1 cellular context compared by ENCODE assay signal in genomic region chr7:22477262-22477661, GRCh38.
TF ChIP-seq lines count a peak whose summit lies in the region.

No MANE protein-coding gene starts in this region.

TF ChIP-seq in K562, 482 proteins besides CTCF, POLR2A, EP300 and RAD21 (continued from another document and continues in another):
- TF ChIP-seq, protein P1, sequence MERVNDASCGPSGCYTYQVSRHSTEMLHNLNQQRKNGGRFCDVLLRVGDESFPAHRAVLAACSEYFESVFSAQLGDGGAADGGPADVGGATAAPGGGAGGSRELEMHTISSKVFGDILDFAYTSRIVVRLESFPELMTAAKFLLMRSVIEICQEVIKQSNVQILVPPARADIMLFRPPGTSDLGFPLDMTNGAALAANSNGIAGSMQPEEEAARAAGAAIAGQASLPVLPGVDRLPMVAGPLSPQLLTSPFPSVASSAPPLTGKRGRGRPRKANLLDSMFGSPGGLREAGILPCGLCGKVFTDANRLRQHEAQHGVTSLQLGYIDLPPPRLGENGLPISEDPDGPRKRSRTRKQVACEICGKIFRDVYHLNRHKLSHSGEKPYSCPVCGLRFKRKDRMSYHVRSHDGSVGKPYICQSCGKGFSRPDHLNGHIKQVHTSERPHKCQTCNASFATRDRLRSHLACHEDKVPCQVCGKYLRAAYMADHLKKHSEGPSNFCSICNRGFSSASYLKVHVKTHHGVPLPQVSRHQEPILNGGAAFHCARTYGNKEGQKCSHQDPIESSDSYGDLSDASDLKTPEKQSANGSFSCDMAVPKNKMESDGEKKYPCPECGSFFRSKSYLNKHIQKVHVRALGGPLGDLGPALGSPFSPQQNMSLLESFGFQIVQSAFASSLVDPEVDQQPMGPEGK (CRISPR knock-in tag; IDR thresholded peaks at IDR 0.05; ENCODE audit: borderline replicate concordance): no peak
- TF ChIP-seq, protein P2, sequence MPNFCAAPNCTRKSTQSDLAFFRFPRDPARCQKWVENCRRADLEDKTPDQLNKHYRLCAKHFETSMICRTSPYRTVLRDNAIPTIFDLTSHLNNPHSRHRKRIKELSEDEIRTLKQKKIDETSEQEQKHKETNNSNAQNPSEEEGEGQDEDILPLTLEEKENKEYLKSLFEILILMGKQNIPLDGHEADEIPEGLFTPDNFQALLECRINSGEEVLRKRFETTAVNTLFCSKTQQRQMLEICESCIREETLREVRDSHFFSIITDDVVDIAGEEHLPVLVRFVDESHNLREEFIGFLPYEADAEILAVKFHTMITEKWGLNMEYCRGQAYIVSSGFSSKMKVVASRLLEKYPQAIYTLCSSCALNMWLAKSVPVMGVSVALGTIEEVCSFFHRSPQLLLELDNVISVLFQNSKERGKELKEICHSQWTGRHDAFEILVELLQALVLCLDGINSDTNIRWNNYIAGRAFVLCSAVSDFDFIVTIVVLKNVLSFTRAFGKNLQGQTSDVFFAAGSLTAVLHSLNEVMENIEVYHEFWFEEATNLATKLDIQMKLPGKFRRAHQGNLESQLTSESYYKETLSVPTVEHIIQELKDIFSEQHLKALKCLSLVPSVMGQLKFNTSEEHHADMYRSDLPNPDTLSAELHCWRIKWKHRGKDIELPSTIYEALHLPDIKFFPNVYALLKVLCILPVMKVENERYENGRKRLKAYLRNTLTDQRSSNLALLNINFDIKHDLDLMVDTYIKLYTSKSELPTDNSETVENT (CRISPR knock-in tag; IDR thresholded peaks at IDR 0.05): no peak
- TF ChIP-seq ETS1 (conservative IDR thresholded peaks at IDR 0.05; ENCODE audit: control insufficient read depth, low read depth, low read length): no peak
- TF ChIP-seq, protein P3, sequence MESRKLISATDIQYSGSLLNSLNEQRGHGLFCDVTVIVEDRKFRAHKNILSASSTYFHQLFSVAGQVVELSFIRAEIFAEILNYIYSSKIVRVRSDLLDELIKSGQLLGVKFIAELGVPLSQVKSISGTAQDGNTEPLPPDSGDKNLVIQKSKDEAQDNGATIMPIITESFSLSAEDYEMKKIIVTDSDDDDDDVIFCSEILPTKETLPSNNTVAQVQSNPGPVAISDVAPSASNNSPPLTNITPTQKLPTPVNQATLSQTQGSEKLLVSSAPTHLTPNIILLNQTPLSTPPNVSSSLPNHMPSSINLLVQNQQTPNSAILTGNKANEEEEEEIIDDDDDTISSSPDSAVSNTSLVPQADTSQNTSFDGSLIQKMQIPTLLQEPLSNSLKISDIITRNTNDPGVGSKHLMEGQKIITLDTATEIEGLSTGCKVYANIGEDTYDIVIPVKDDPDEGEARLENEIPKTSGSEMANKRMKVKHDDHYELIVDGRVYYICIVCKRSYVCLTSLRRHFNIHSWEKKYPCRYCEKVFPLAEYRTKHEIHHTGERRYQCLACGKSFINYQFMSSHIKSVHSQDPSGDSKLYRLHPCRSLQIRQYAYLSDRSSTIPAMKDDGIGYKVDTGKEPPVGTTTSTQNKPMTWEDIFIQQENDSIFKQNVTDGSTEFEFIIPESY (CRISPR knock-in tag; IDR thresholded peaks at IDR 0.05): no peak
- TF ChIP-seq ZNF24 (IDR thresholded peaks at IDR 0.05): no peak
- no peak for TF ChIP-seq YY1 (IDR thresholded peaks at IDR 0.05; ENCODE audit: borderline replicate concordance in 1 of 3, control insufficient read depth in 1 of 3, extremely low read depth in 1 of 3, insufficient read depth in 3 of 3, insufficient read length in 1 of 3, insufficient replicate concordance in 2 of 3, low read depth in 1 of 3, low read length in 2 of 3)
- no peak for TF ChIP-seq ZNF121 (CRISPR knock-in tag; conservative IDR thresholded peaks at IDR 0.05)
- TF ChIP-seq GTF2A2 (tag; IDR thresholded peaks at IDR 0.05): no peak
- no peak for TF ChIP-seq ZNF212 (CRISPR knock-in tag; IDR thresholded peaks at IDR 0.05)
- no peak for TF ChIP-seq CREB3 (tag; conservative IDR thresholded peaks at IDR 0.05; ENCODE audit: low read depth)
- TF ChIP-seq ZNF146 (CRISPR knock-in tag; IDR thresholded peaks at IDR 0.05; ENCODE audit: unreplicated experiment): no peak
- no peak for TF ChIP-seq SAFB (IDR thresholded peaks at IDR 0.05; ENCODE audit: borderline replicate concordance, low read depth, low read length)
- no peak for TF ChIP-seq ZZZ3 (IDR thresholded peaks at IDR 0.05)
- TF ChIP-seq ARID1B (IDR thresholded peaks at IDR 0.05): 0 out of 2 replicates have a peak, but pooled peaks have one; percentile 10
- TF ChIP-seq ZNF274 (IDR thresholded peaks at IDR 0.05; ENCODE audit: borderline replicate concordance, low read depth, low read length): no peak
- TF ChIP-seq ZNF124 (CRISPR knock-in tag; IDR thresholded peaks at IDR 0.05): no peak
- TF ChIP-seq ZKSCAN3 (CRISPR knock-in tag; IDR thresholded peaks at IDR 0.05): no peak
- TF ChIP-seq, protein P4, sequence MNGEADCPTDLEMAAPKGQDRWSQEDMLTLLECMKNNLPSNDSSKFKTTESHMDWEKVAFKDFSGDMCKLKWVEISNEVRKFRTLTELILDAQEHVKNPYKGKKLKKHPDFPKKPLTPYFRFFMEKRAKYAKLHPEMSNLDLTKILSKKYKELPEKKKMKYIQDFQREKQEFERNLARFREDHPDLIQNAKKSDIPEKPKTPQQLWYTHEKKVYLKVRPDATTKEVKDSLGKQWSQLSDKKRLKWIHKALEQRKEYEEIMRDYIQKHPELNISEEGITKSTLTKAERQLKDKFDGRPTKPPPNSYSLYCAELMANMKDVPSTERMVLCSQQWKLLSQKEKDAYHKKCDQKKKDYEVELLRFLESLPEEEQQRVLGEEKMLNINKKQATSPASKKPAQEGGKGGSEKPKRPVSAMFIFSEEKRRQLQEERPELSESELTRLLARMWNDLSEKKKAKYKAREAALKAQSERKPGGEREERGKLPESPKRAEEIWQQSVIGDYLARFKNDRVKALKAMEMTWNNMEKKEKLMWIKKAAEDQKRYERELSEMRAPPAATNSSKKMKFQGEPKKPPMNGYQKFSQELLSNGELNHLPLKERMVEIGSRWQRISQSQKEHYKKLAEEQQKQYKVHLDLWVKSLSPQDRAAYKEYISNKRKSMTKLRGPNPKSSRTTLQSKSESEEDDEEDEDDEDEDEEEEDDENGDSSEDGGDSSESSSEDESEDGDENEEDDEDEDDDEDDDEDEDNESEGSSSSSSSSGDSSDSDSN (IDR thresholded peaks at IDR 0.05; ENCODE audit: borderline replicate concordance in 1 of 2, low read depth in 2 of 2, low read length in 2 of 2): no peak
- TF ChIP-seq SIRT6 (IDR thresholded peaks at IDR 0.05; ENCODE audit: low read depth, low read length): no peak
- TF ChIP-seq, protein P5, sequence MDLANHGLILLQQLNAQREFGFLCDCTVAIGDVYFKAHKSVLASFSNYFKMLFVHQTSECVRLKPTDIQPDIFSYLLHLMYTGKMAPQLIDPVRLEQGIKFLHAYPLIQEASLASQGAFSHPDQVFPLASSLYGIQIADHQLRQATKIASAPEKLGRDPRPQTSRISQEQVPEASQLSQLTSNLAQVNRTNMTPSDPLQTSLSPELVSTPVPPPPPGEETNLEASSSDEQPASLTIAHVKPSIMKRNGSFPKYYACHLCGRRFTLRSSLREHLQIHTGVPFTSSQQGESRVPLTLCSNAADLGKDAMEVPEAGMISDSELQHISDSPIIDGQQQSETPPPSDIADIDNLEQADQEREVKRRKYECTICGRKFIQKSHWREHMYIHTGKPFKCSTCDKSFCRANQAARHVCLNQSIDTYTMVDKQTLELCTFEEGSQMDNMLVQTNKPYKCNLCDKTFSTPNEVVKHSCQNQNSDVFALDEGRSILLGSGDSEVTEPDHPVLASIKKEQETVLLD (IDR thresholded peaks at IDR 0.05): no peak
- no peak for TF ChIP-seq HDAC8 (tag; IDR thresholded peaks at IDR 0.05)
- TF ChIP-seq GATAD2B (IDR thresholded peaks at IDR 0.05; ENCODE audit: borderline replicate concordance): no peak
- peak; percentile 57 for TF ChIP-seq TAL1 (IDR thresholded peaks at IDR 0.05)
- TF ChIP-seq ZNF444 (CRISPR knock-in tag; IDR thresholded peaks at IDR 0.05): no peak
- no peak for TF ChIP-seq ZNF668 (CRISPR knock-in tag; IDR thresholded peaks at IDR 0.05)
- no peak for TF ChIP-seq MAFK (IDR thresholded peaks at IDR 0.05; ENCODE audit: low read length)
- no peak for TF ChIP-seq ZNF347 (CRISPR knock-in tag; IDR thresholded peaks at IDR 0.05; ENCODE audit: low read depth)
- no peak for TF ChIP-seq ZNF639 (CRISPR knock-in tag; conservative IDR thresholded peaks at IDR 0.05 in 1 of 2, IDR thresholded peaks at IDR 0.05 in 1 of 2)
- no peak for TF ChIP-seq ZNF143 (CRISPR knock-in tag; IDR thresholded peaks at IDR 0.05)
- no peak for TF ChIP-seq ZFP30 (CRISPR knock-in tag; IDR thresholded peaks at IDR 0.05; ENCODE audit: borderline replicate concordance)
- TF ChIP-seq RBM34 (IDR thresholded peaks at IDR 0.05; ENCODE audit: borderline replicate concordance, insufficient read depth, low read length): no peak
- no peak for TF ChIP-seq HNRNPK (IDR thresholded peaks at IDR 0.05; ENCODE audit: low read depth, low read length, poor library complexity, severe bottlenecking)
- no peak for TF ChIP-seq KDM4B (IDR thresholded peaks at IDR 0.05; ENCODE audit: borderline replicate concordance in 2 of 2, low read depth in 1 of 2)
- no peak for TF ChIP-seq PBX2 (CRISPR knock-in tag; IDR thresholded peaks at IDR 0.05; ENCODE audit: low read depth)
- TF ChIP-seq PBX2 (tag; conservative IDR thresholded peaks at IDR 0.05; ENCODE audit: low read depth): no peak
- no peak for TF ChIP-seq U2AF1 (optimal IDR thresholded peaks at IDR 0.05; ENCODE audit: low read depth, low read length)
- TF ChIP-seq ASH1L (IDR thresholded peaks at IDR 0.05; ENCODE audit: borderline replicate concordance, low read depth, partially characterized antibody): no peak
- no peak for TF ChIP-seq SMAD4 (CRISPR knock-in tag; conservative IDR thresholded peaks at IDR 0.05)
- no peak for TF ChIP-seq EWSR1 (IDR thresholded peaks at IDR 0.05; ENCODE audit: borderline replicate concordance, low read depth, partially characterized antibody)
- TF ChIP-seq CBFA2T3 (IDR thresholded peaks at IDR 0.05): peak; percentile 75
- TF ChIP-seq ATF1 (CRISPR knock-in tag; IDR thresholded peaks at IDR 0.05): no peak
- TF ChIP-seq ATF1 (tag; IDR thresholded peaks at IDR 0.05): peak; percentile 32; the same call in 1 of the 2 replicates
- no peak for TF ChIP-seq ZNF445 (CRISPR knock-in tag; IDR thresholded peaks at IDR 0.05; ENCODE audit: low read depth)
- TF ChIP-seq CBX2 (IDR thresholded peaks at IDR 0.05; ENCODE audit: insufficient read depth, low read length, poor library complexity, severe bottlenecking): no peak
- no peak for TF ChIP-seq TFAP4 (CRISPR knock-in tag; IDR thresholded peaks at IDR 0.05; ENCODE audit: borderline replicate concordance)
- TF ChIP-seq CAMTA2 (CRISPR knock-in tag; conservative IDR thresholded peaks at IDR 0.05): no peak
- no peak for TF ChIP-seq YBX1 (IDR thresholded peaks at IDR 0.05)
- peak; percentile 32; the same call in 1 of the 2 replicates for TF ChIP-seq ZNF175 (CRISPR knock-in tag; IDR thresholded peaks at IDR 0.05; ENCODE audit: low read depth)
